Comparison of ENCODE assay signal across 10 cellular contexts in the genomic region with DNA sequence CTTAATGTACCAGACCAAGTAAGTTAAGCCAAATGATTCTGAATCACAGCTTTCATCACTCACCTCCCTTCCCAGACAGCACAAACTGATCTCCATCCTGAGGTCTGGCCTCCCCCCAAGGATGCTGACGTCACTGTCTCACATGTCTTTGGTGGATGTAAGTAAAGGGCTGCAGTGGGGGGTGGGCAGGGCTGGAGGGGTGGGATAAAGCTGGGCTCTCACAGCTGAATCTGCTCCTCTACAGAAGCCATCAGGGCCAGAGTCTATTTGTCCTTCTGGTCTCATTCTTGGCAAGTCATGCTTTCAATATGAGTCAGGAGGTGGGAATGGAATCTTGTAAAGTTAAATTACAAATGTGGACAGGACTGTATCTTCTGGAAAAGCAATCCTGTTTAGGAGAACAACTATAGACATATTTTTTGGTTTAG. TPM values are rescaled to one million over a fixed set of nuclear protein-coding genes. Genes with fewer than 3 reads are reported as not detected.
DNase-seq lines count a peak whose midpoint lies in the region; ATAC-seq and TF ChIP-seq lines count a peak whose summit lies in the region.
"Had no signal": no experiment of that assay in that cellular context is flagged by ENCODE, and none has a peak within 500 bp of the region (broad histone marks: within the 10 kb centered on the region; RNA-seq: fewer than 3 reads in every experiment).

No MANE protein-coding gene starts in this region.

- peak overlapping the region; percentile 84 for H3K27ac ChIP-seq in ACC112 (ENCODE audit: low read depth, low read length)
- peak overlapping the region; percentile 86 for H3K27ac ChIP-seq in PC-3 (ENCODE audit: low read length)
- peak overlapping the region; percentile 43 for H3K27ac ChIP-seq in epithelial cell of prostate
- no peak overlapping the region for H3K27ac ChIP-seq in upper lobe of right lung

- H3K4me3 ChIP-seq in ACC112 (ENCODE audit: low read depth, low read length) (0 out of 2 replicates have a peak overlapping the region, but pooled peaks have one; percentile 32), PC-3 (ENCODE audit: low read length) (no peak overlapping the region), upper lobe of right lung (no peak overlapping the region)

- H3K4me1 ChIP-seq in ACC112 (ENCODE audit: control insufficient read depth, insufficient read depth, low read length, unreplicated experiment), result peaks cover 37% of the 10 kb centered on the region
- H3K4me1 ChIP-seq in PC-3 (ENCODE audit: insufficient read depth, low read length), result peaks cover 36% of the 10 kb centered on the region
- peaks cover 3% of the 10 kb centered on the region for H3K4me1 ChIP-seq in upper lobe of right lung

- DNase-seq in PC-3 (peak; percentile 93), epithelial cell of prostate (ENCODE audit: low read depth, low spot score) (peak; percentile 41), mucosa of gallbladder (ENCODE audit: low spot score) (peak; percentile 56), OCI-M2 (lab: John Stamatoyannopoulos, UW; ENCODE audit: unreplicated experiment) (no peak), upper lobe of right lung (no peak)

- H3K36me3 ChIP-seq in ACC112 (ENCODE audit: insufficient read depth, low read length), result 0 out of 2 replicates have a peak, but pooled peaks cover 3% of the 10 kb centered on the region
- no peaks in the 10 kb centered on the region for H3K36me3 ChIP-seq in PC-3 (ENCODE audit: low read depth, low read length)
- no peaks in the 10 kb centered on the region for H3K36me3 ChIP-seq in upper lobe of right lung

- no peak for TF ChIP-seq CTCF in PC-3 (conservative IDR thresholded peaks at IDR 0.05; ENCODE audit: low read depth, low read length)
- TF ChIP-seq CTCF in upper lobe of right lung (IDR thresholded peaks at IDR 0.05), result no peak

- ATAC-seq in PC-3, result peak; percentile 79
- ATAC-seq in HG03039 (IDR thresholded peaks at IDR 0.05; ENCODE audit: unreplicated experiment), result no peak
- ATAC-seq in HG03342 (IDR thresholded peaks at IDR 0.05; ENCODE audit: unreplicated experiment), result no peak
- ATAC-seq in upper lobe of right lung, result no peak

- H3K9ac ChIP-seq in PC-3 (ENCODE audit: low read length), result peak overlapping the region; percentile 47

- BruUV-seq in PC-3 (replicated peaks; lab: Mats Ljungman, UMichigan), result no TSS peak

- H3K79me2 ChIP-seq in ACC112 (ENCODE audit: control insufficient read depth, insufficient read depth, low read length, unreplicated experiment) (no peaks in the 10 kb centered on the region), PC-3 (ENCODE audit: low read length) (no peaks in the 10 kb centered on the region)

- intact Hi-C loops in PC-3 (cut with micrococcal nuclease), result loop anchor here (5.0 kb wide), 1 partner anchor 39 kb away; no protein-coding TSS in a partner anchor
- intact Hi-C loops in upper lobe of right lung (cut with DNase I), result no loop called here

- POLR2A ChIA-PET in PC-3 (lab: Charles Lee; ENCODE audit: unreplicated experiment), result no interaction called here

- H4K20me1 ChIP-seq in PC-3 (ENCODE audit: low read length), result no peaks in the 10 kb centered on the region

- H3K27me3 ChIP-seq in ACC112 (ENCODE audit: insufficient read depth, low read length) (no peaks in the 10 kb centered on the region), PC-3 (ENCODE audit: low read length) (no peaks in the 10 kb centered on the region), upper lobe of right lung (no peaks in the 10 kb centered on the region)

- H2AFZ ChIP-seq in ACC112 (ENCODE audit: low read length, unreplicated experiment), result peak overlapping the region; percentile 44
- peak overlapping the region; percentile 25; the same call in 1 of the 2 replicates for H2AFZ ChIP-seq in PC-3 (ENCODE audit: low read length)

- peaks cover 5% of the 10 kb centered on the region for H3F3A ChIP-seq in PC-3 (ENCODE audit: low read length, unreplicated experiment)

- CTCF ChIA-PET in PC-3 (lab: Charles Lee), result interaction anchor here (0.6 kb wide), 2 partner anchors 32 to 347 kb away, joined by 3 to 4 read pairs; no protein-coding TSS in a partner anchor

- peak overlapping the region; percentile 58 for H3K4me2 ChIP-seq in PC-3 (ENCODE audit: low read length)

- H3K9me3 ChIP-seq in PC-3 (ENCODE audit: low read length), result no peaks in the 10 kb centered on the region
- no peaks in the 10 kb centered on the region for H3K9me3 ChIP-seq in upper lobe of right lung

- no peaks in the 10 kb centered on the region for H3K9me2 ChIP-seq in PC-3 (replicated peaks; ENCODE audit: low read length)

RNA-seq across cellular contexts. Expression of gene P4HA3, which starts 32.7 kb away (rescaled TPM):
- 2.0 and 3.7 TPM in 2 replicates for total RNA-seq in PC-3 (2014; rRNA removed)
- total RNA-seq in mucosa of gallbladder, result 1.0 TPM
- 0.96 TPM for total RNA-seq in upper lobe of right lung
- total RNA-seq: B cell; T-helper 2 cell treated with Interferon-gamma antibody and Interleukin-4, amounts not matched to agents 100 ng/mL and 5 ng/mL, for 36 hours had no signal

Comparison
In these comparisons a context has a peak if more than half of its experiments do, and no peak if none do; other contexts are left out.
1. DNase-seq: peak in PC-3 (single experiment), epithelial cell of prostate (single experiment) and mucosa of gallbladder (single experiment); none in OCI-M2 (single experiment) and upper lobe of right lung (single experiment).